In genomic region chr18:32324173-32324572, GRCh38 we compare ENCODE assay signal across 19 cellular contexts.
A peak's percentile ranks its signal among the peaks of the same experiment; 100 is the strongest.
DNase-seq lines count a peak whose midpoint lies in the region; TF ChIP-seq lines count a peak whose summit lies in the region.
"Had no signal": no experiment of that assay in that cellular context is flagged by ENCODE, and none has a peak within 500 bp of the region (broad histone marks: within the 10 kb centered on the region; RNA-seq: fewer than 3 reads in every experiment).

No MANE protein-coding gene starts in this region.

- no peak overlapping the region for H3K4me3 ChIP-seq in fibroblast of mammary gland (ENCODE audit: control insufficient read depth, low read depth, low read length)
- no peak overlapping the region for H3K4me3 ChIP-seq in muscle layer of duodenum (ENCODE audit: low read depth in 1 of 2, low read length in 2 of 2)
- no peak overlapping the region for H3K4me3 ChIP-seq in vagina
- H3K4me3 ChIP-seq: ascending aorta, mucosa of descending colon, smooth muscle cell, thoracic aorta had no signal

- peaks cover 0 to 18% of the 10 kb centered on the region in 2 donors for H3K4me1 ChIP-seq in muscle layer of duodenum (ENCODE audit: control insufficient read depth in 1 of 2, insufficient read depth in 2 of 2, low read length in 2 of 2)
- H3K4me1 ChIP-seq in vagina: peaks cover 23% of the 10 kb centered on the region

- TF ChIP-seq POLR2A in vagina (IDR thresholded peaks at IDR 0.05): no peak

- H3K27me3 ChIP-seq in muscle layer of duodenum (ENCODE audit: low read depth, low read length) (no peaks in the 10 kb centered on the region), vagina (no peaks in the 10 kb centered on the region)
- H3K27me3 ChIP-seq: ascending aorta had no signal

- no peaks in the 10 kb centered on the region for H3K36me3 ChIP-seq in muscle layer of duodenum (ENCODE audit: control insufficient read depth in 1 of 2, insufficient read depth in 2 of 2, low read length in 2 of 2)
- H3K36me3 ChIP-seq in vagina: no peaks in the 10 kb centered on the region
- H3K36me3 ChIP-seq: ascending aorta, thoracic aorta had no signal

- TF ChIP-seq CTCF in fibroblast of mammary gland (conservative IDR thresholded peaks at IDR 0.05; ENCODE audit: control insufficient read depth, insufficient read depth, low read depth, low read length) (no peak), vagina (IDR thresholded peaks at IDR 0.05) (no peak)

- H3K4me3 Mint-ChIP-seq in activated CD4-positive, alpha-beta T cell treated with anti-CD3 and anti-CD28 coated beads, Interleukin-2, amount 10 ng/mL, durations not matched to agents 24 days and 14 days: no peak overlapping the region
- H3K4me3 Mint-ChIP-seq: dendritic cell treated with granulocyte-macrophage colony-stimulating factor and Interleukin-4, amounts not matched to agents 40 ng/mL and 50 ng/mL, for 4 days; T-helper 2 cell treated with Interferon-gamma antibody and Interleukin-4, amounts not matched to agents 5 μg/mL and 100 μg/mL, for 36 hours had no signal

- H3K27ac ChIP-seq in muscle layer of duodenum (ENCODE audit: low read length): peak overlapping the region; percentile 35
- peak overlapping the region; percentile 55 for H3K27ac ChIP-seq in vagina
- H3K27ac ChIP-seq: ascending aorta, epithelial cell of prostate, thoracic aorta had no signal

- intact Hi-C loops in vagina (cut with DNase I): no loop called here
- intact Hi-C loops in activated CD4-positive, alpha-beta T cell treated with anti-CD3 and anti-CD28 coated beads, Interleukin-2, amount 10 ng/mL, durations not matched to agents 24 days and 14 days (cut with micrococcal nuclease): no loop called here

- H3K9me3 Mint-ChIP-seq in activated CD4-positive, alpha-beta T cell treated with anti-CD3 and anti-CD28 coated beads, Interleukin-2, amount 10 ng/mL, durations not matched to agents 24 days and 14 days: no peaks in the 10 kb centered on the region
- H3K9me3 Mint-ChIP-seq: dendritic cell treated with granulocyte-macrophage colony-stimulating factor and Interleukin-4, amounts not matched to agents 40 ng/mL and 50 ng/mL, for 4 days; T-helper 2 cell treated with Interferon-gamma antibody and Interleukin-4, amounts not matched to agents 5 μg/mL and 100 μg/mL, for 36 hours had no signal

- H3K27ac Mint-ChIP-seq in activated CD4-positive, alpha-beta T cell treated with anti-CD3 and anti-CD28 coated beads, Interleukin-2, amount 10 ng/mL, durations not matched to agents 24 days and 14 days: no peak overlapping the region
- H3K27ac Mint-ChIP-seq: dendritic cell treated with granulocyte-macrophage colony-stimulating factor and Interleukin-4, amounts not matched to agents 40 ng/mL and 50 ng/mL, for 4 days; T-helper 2 cell treated with Interferon-gamma antibody and Interleukin-4, amounts not matched to agents 5 μg/mL and 100 μg/mL, for 36 hours had no signal

- DNase-seq in amniotic epithelial cell (ENCODE audit: low read depth) (peak; percentile 82), fibroblast of mammary gland (ENCODE audit: low read depth) (peak; percentile 76), vagina (ENCODE audit: extremely low spot score in 2 of 2) (no peak), retina (no peak), activated gamma-delta T cell treated with Interleukin-2 at 50 U/mL for 16 hours (no peak)
- no peak for DNase-seq in activated CD4-positive, alpha-beta T cell treated with anti-CD3 and anti-CD28 coated beads, Interleukin-2, amount 10 ng/mL, durations not matched to agents 24 days and 14 days
- DNase-seq: activated CD4-positive, CD25-positive, alpha-beta regulatory T cell; activated effector memory CD4-positive, alpha-beta T cell treated with anti-CD3 and anti-CD28 coated beads, Interleukin-2, amount 50 U/mL, for 16 hours; hypothalamus; mucosa of descending colon; NCI-H2029; NCI-H510A had no signal

- H3K36me3 Mint-ChIP-seq in activated CD4-positive, alpha-beta T cell treated with anti-CD3 and anti-CD28 coated beads, Interleukin-2, amount 10 ng/mL, durations not matched to agents 24 days and 14 days (ENCODE audit: low read depth): no peaks in the 10 kb centered on the region

- H3K27me3 Mint-ChIP-seq in activated CD4-positive, alpha-beta T cell treated with anti-CD3 and anti-CD28 coated beads, Interleukin-2, amount 10 ng/mL, durations not matched to agents 24 days and 14 days: peaks cover 5% of the 10 kb centered on the region
- H3K27me3 Mint-ChIP-seq: dendritic cell treated with granulocyte-macrophage colony-stimulating factor and Interleukin-4, amounts not matched to agents 40 ng/mL and 50 ng/mL, for 4 days had no signal

- H3K4me1 Mint-ChIP-seq in activated CD4-positive, alpha-beta T cell treated with anti-CD3 and anti-CD28 coated beads, Interleukin-2, amount 10 ng/mL, durations not matched to agents 24 days and 14 days: no peaks in the 10 kb centered on the region

- H3K9me3 ChIP-seq in muscle layer of duodenum (ENCODE audit: control insufficient read depth in 1 of 2, low read length in 2 of 2) (no peaks in the 10 kb centered on the region), vagina (no peaks in the 10 kb centered on the region)
- H3K9me3 ChIP-seq: ascending aorta, mucosa of descending colon, thoracic aorta had no signal

Comparison
In these comparisons a context has a peak if more than half of its experiments do, and no peak if none do; other contexts are left out.
1. DNase-seq: peak in amniotic epithelial cell (single experiment) and fibroblast of mammary gland (single experiment); none in vagina (0 of 2), retina (single experiment), activated CD4-positive, alpha-beta T cell treated with anti-CD3 and anti-CD28 coated beads, Interleukin-2, amount 10 ng/mL, durations not matched to agents 24 days and 14 days (single experiment) and activated gamma-delta T cell treated with Interleukin-2 at 50 U/mL for 16 hours (single experiment).